Comparison of ENCODE assay signal across 14 cellular contexts in the genomic region with DNA sequence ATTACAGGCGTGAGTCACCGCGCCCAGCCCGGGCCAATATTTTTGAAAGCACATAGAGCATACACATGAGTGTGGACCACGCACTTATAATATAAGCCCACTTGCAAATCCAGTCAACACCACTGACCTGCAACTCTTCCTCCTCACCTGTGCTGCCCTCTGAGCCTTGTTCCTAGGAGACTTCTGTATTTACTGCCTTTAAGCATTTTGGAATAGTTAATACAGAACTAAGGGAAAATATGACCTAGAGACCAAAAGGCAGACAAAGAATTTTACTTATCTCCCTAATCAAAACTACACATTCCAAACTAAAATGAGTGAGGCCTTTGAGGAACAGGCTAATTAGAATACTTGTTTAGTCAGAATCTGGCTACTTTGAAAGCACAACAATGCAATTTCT.
DNase-seq lines count a peak whose midpoint lies in the region; ATAC-seq and TF ChIP-seq lines count a peak whose summit lies in the region.
"Had no signal": no experiment of that assay in that cellular context is flagged by ENCODE, and none has a peak within 500 bp of the region (broad histone marks: within the 10 kb centered on the region; RNA-seq: fewer than 3 reads in every experiment).

No MANE protein-coding gene starts in this region.

- no peak overlapping the region for H3K23ac ChIP-seq in neuronal stem cell (ENCODE audit: low read depth, low read length, poor library complexity)

- no peak overlapping the region for H3K4ac ChIP-seq in neuronal stem cell (ENCODE audit: low read length)

- H4K91ac ChIP-seq in neuronal stem cell (ENCODE audit: low read depth, low read length, poor library complexity), result no peak overlapping the region

- H4K20me1 ChIP-seq in GM23248 (ENCODE audit: insufficient read depth), result no peaks in the 10 kb centered on the region

- TF ChIP-seq POLR2A in body of pancreas (IDR thresholded peaks at IDR 0.05) (no peak), gastrocnemius medialis (IDR thresholded peaks at IDR 0.05) (no peak)

- no peaks in the 10 kb centered on the region for H3K9me3 Mint-ChIP-seq in Caco-2 (ENCODE audit: unreplicated experiment)
- H3K9me3 Mint-ChIP-seq in nephron, result no peaks in the 10 kb centered on the region
- H3K9me3 Mint-ChIP-seq: CD4-positive, alpha-beta T cell; H9 had no signal

- DNase-seq in Caco-2, result peak; percentile 55 to 77
- peak; percentile 31 for DNase-seq in EH (ENCODE audit: low read depth)
- DNase-seq in body of pancreas, result no peak
- no peak for DNase-seq in neuronal stem cell (ENCODE audit: low spot score)
- DNase-seq in gastrocnemius medialis, result no peak
- no peak for DNase-seq in NCI-H526 (lab: John Stamatoyannopoulos, UW)
- DNase-seq in GM23248, result no peak
- DNase-seq: ACHN; C1 segment of cervical spinal cord; CD4-positive, alpha-beta T cell; GOT3; H9 had no signal

- H3K27me3 ChIP-seq in Caco-2 (replicated peaks; ENCODE audit: control insufficient read depth, insufficient read depth, low read length) (no peaks in the 10 kb centered on the region), body of pancreas (no peaks in the 10 kb centered on the region), neuronal stem cell (ENCODE audit: control insufficient read depth in 3 of 3, insufficient read depth in 3 of 3, low read depth in 1 of 3, low read length in 3 of 3) (no peaks in the 10 kb centered on the region), gastrocnemius medialis (no peaks in the 10 kb centered on the region), GM23248 (replicated peaks; ENCODE audit: insufficient read depth) (no peaks in the 10 kb centered on the region)

- H3K4me3 ChIP-seq in Caco-2 (ENCODE audit: low read depth, low read length) (no peak overlapping the region), body of pancreas (no peak overlapping the region), neuronal stem cell (ENCODE audit: low read length in 2 of 2) (no peak overlapping the region), gastrocnemius medialis (no peak overlapping the region), GM23248 (no peak overlapping the region)

- peaks cover 26% of the 10 kb centered on the region for H3K36me3 Mint-ChIP-seq in Caco-2 (ENCODE audit: insufficient read depth, unreplicated experiment)
- H3K36me3 Mint-ChIP-seq in nephron (ENCODE audit: low read depth), result no peaks in the 10 kb centered on the region

- no peaks in the 10 kb centered on the region for H3K36me3 ChIP-seq in Caco-2 (ENCODE audit: control insufficient read depth, insufficient read depth, low read length)
- no peaks in the 10 kb centered on the region for H3K36me3 ChIP-seq in body of pancreas (replicated peaks in 1 of 2; ENCODE audit: insufficient read depth in 1 of 2, low read depth in 2 of 2)
- no peaks in the 10 kb centered on the region for H3K36me3 ChIP-seq in neuronal stem cell (replicated peaks in 1 of 2; ENCODE audit: control insufficient read depth in 2 of 2, insufficient read depth in 2 of 2, low read length in 2 of 2)
- no peaks in the 10 kb centered on the region for H3K36me3 ChIP-seq in gastrocnemius medialis
- no peaks in the 10 kb centered on the region for H3K36me3 ChIP-seq in GM23248 (ENCODE audit: low read depth)

- no peaks in the 10 kb centered on the region for H3K79me1 ChIP-seq in neuronal stem cell (ENCODE audit: low read depth, low read length)

- ATAC-seq in body of pancreas, result peak; percentile 58
- no peak for ATAC-seq in gastrocnemius medialis

- no peak overlapping the region for H3K4me2 ChIP-seq in neuronal stem cell (ENCODE audit: insufficient read depth, low read length, poor library complexity, severe bottlenecking)
- no peak overlapping the region for H3K4me2 ChIP-seq in GM23248 (ENCODE audit: unreplicated experiment)

- H3K4me3 Mint-ChIP-seq in Caco-2 (ENCODE audit: unreplicated experiment), result peak overlapping the region; percentile 33
- H3K4me3 Mint-ChIP-seq in nephron, result no peak overlapping the region
- H3K4me3 Mint-ChIP-seq: B cell; CD4-positive, alpha-beta T cell; H9 had no signal

- in situ Hi-C loops in gastrocnemius medialis (cut with MboI; ENCODE audit: low sequenced_read_pairs in 4 of 4), result no loop called here
- in situ Hi-C loops in GM23248 (cut with MboI), result no loop called here

- CTCF ChIA-PET in Caco-2 (lab: Charles Lee), result no interaction called here

- no peak overlapping the region for H3K9ac ChIP-seq in neuronal stem cell (ENCODE audit: low read depth, low read length, poor library complexity)
- no peak overlapping the region for H3K9ac ChIP-seq in GM23248

- no peak overlapping the region for H3K18ac ChIP-seq in neuronal stem cell (ENCODE audit: low read length)

- H4K8ac ChIP-seq in neuronal stem cell (ENCODE audit: low read depth, low read length), result no peak overlapping the region

- H2BK5ac ChIP-seq in neuronal stem cell (ENCODE audit: low read length), result no peak overlapping the region

- H2AFZ ChIP-seq in neuronal stem cell (ENCODE audit: low read length), result no peak overlapping the region
- H2AFZ ChIP-seq in GM23248, result no peak overlapping the region

- no peak overlapping the region for H2BK120ac ChIP-seq in neuronal stem cell (ENCODE audit: low read depth, low read length)

- H3K27ac ChIP-seq in body of pancreas, result peak overlapping the region in 1 of 4 donors; percentile 34
- no peak overlapping the region for H3K27ac ChIP-seq in neuronal stem cell (replicated peaks; ENCODE audit: low read length)
- no peak overlapping the region for H3K27ac ChIP-seq in gastrocnemius medialis
- H3K27ac ChIP-seq in GM23248, result no peak overlapping the region

- no peaks in the 10 kb centered on the region for H3K27me3 Mint-ChIP-seq in Caco-2 (ENCODE audit: insufficient read depth, unreplicated experiment)
- H3K27me3 Mint-ChIP-seq in nephron (ENCODE audit: low read depth), result no peaks in the 10 kb centered on the region
- H3K27me3 Mint-ChIP-seq: CD4-positive, alpha-beta T cell had no signal

- H2BK15ac ChIP-seq in neuronal stem cell (ENCODE audit: low read length), result no peak overlapping the region

- intact Hi-C loops in Caco-2 (cut with micrococcal nuclease; ENCODE audit: unreplicated experiment), result loop anchor here (1.0 to 10.0 kb wide), 3 partner anchors 55 to 438 kb away; no protein-coding TSS in a partner anchor
- intact Hi-C loops in body of pancreas (cut with DNase I), result no loop called here
- intact Hi-C loops in gastrocnemius medialis (cut with DNase I; ENCODE audit: low total_unique reads), result no loop called here

- TF ChIP-seq CTCF in Caco-2 (IDR thresholded peaks at IDR 0.05; ENCODE audit: insufficient read depth in 1 of 2, low read depth in 1 of 2, low read length in 1 of 2, severe bottlenecking in 1 of 2, unreplicated experiment in 1 of 2) (no peak), body of pancreas (IDR thresholded peaks at IDR 0.05) (no peak), nephron (IDR thresholded peaks at IDR 0.05; ENCODE audit: unreplicated experiment in 3 of 3) (no peak), gastrocnemius medialis (IDR thresholded peaks at IDR 0.05 in 4 of 5, conservative IDR thresholded peaks at IDR 0.05 in 1 of 5) (no peak)

- no peak overlapping the region for H3K14ac ChIP-seq in neuronal stem cell (ENCODE audit: low read length)

- peaks cover 8% of the 10 kb centered on the region; the same call in 1 of the 2 replicates for H3F3A ChIP-seq in GM23248 (ENCODE audit: insufficient read depth)

- H3K4me1 Mint-ChIP-seq in Caco-2 (ENCODE audit: low read depth, unreplicated experiment), result peaks cover 44% of the 10 kb centered on the region
- H3K4me1 Mint-ChIP-seq in nephron, result peaks cover 36% of the 10 kb centered on the region
- H3K4me1 Mint-ChIP-seq: B cell had no signal

- no TSS peak for BruUV-seq in Caco-2 (replicated peaks; lab: Mats Ljungman, UMichigan)

- POLR2A ChIA-PET in Caco-2 (lab: Charles Lee), result interaction anchor here (1.3 kb wide), 1 partner anchor 90 kb away, joined by 3 read pairs; no protein-coding TSS in a partner anchor

- no peaks in the 10 kb centered on the region for H3K9me3 ChIP-seq in Caco-2
- H3K9me3 ChIP-seq in body of pancreas, result no peaks in the 10 kb centered on the region
- H3K9me3 ChIP-seq in neuronal stem cell (replicated peaks in 1 of 2; ENCODE audit: control insufficient read depth in 2 of 2, insufficient read depth in 1 of 2, low read depth in 1 of 2, low read length in 2 of 2), result no peaks in the 10 kb centered on the region
- no peaks in the 10 kb centered on the region for H3K9me3 ChIP-seq in gastrocnemius medialis
- H3K9me3 ChIP-seq in GM23248 (ENCODE audit: low read depth), result no peaks in the 10 kb centered on the region

- H2AK5ac ChIP-seq in neuronal stem cell (ENCODE audit: low read depth, low read length), result no peak overlapping the region

- no peak overlapping the region for H2BK12ac ChIP-seq in neuronal stem cell (ENCODE audit: low read length)

- H3K9me2 ChIP-seq in GM23248 (ENCODE audit: insufficient read depth), result no peaks in the 10 kb centered on the region

- 87 to 92% methylated on average over 4 to 5 of the region's 5 CpGs for WGBS in body of pancreas, 2 donors
- WGBS in neuronal stem cell (ENCODE audit: extremely low coverage in 2 of 2, insufficient read length in 2 of 2, insufficient replicate concordance in 1 of 2), 2 donors, result no CpG with 5 or more reads among the region's 5 CpGs
- 97 to 100% methylated on average over 5 of the region's 5 CpGs for WGBS in GM23248 (ENCODE audit: low coverage in 1 of 2, low lambda C conversion rate in 2 of 2, missing lambda C conversion rate in 2 of 2), 2 experiments

- no peaks in the 10 kb centered on the region for H3K79me2 ChIP-seq in GM23248 (ENCODE audit: insufficient read depth)

- H3K27ac Mint-ChIP-seq in Caco-2 (ENCODE audit: unreplicated experiment), result peak overlapping the region; percentile 84
- peak overlapping the region in 2 of 3 experiments; percentile 54 to 80 for H3K27ac Mint-ChIP-seq in nephron
- H3K27ac Mint-ChIP-seq: B cell; CD4-positive, alpha-beta T cell; H9 had no signal

- H3K4me1 ChIP-seq in Caco-2, result peaks cover 63% of the 10 kb centered on the region
- H3K4me1 ChIP-seq in body of pancreas, result peaks cover 11% of the 10 kb centered on the region
- H3K4me1 ChIP-seq in neuronal stem cell (ENCODE audit: control insufficient read depth in 2 of 2, insufficient read depth in 1 of 2, low read depth in 1 of 2, low read length in 2 of 2), result no peaks in the 10 kb centered on the region
- H3K4me1 ChIP-seq in gastrocnemius medialis, result no peaks in the 10 kb centered on the region
- no peaks in the 10 kb centered on the region for H3K4me1 ChIP-seq in GM23248 (ENCODE audit: insufficient read depth)

Comparison
In these comparisons a context has a peak if more than half of its experiments do, and no peak if none do; other contexts are left out.
1. DNase-seq: peak in Caco-2 (2 of 2) and EH (single experiment); none in body of pancreas (0 of 4), neuronal stem cell (single experiment), gastrocnemius medialis (0 of 2), NCI-H526 (0 of 2) and GM23248 (single experiment).